ENCODE assay signal across 24 cellular contexts in the genomic region with DNA sequence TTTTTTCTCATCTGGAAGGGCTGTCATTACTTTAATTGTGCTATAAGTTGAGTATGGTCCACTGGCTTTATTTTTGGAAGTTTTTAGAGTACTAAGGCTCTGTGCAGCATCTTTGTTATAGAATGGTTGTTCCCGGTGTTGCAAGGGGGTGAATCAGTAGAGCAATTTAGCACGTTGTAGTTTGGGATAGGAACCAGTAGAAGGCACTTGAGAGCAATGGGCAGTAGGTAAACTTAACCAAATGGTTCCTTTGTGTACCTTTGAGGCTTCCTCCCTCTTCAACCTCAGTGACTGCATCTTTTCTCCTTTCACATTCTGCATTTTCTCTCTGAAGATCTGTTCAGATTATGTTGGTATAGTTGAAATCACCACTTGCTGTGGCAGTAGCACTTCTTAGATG.
"Had no signal": no experiment of that assay in that cellular context is flagged by ENCODE, and none has a peak within 500 bp of the region (broad histone marks: within the 10 kb centered on the region; RNA-seq: fewer than 3 reads in every experiment).

No MANE protein-coding gene starts in this region.

- ATAC-seq: HepG2, Right ventricle myocardium inferior had no signal

- FAIRE-seq: HepG2 had no signal

- H3K4me3 ChIP-seq: MG63, PC-9, Peyer's patch, SJCRH30, SK-N-MC had no signal

- H2AFZ ChIP-seq: PC-9 had no signal

- H3K36me3 ChIP-seq: MG63, Peyer's patch, SJCRH30 had no signal

- DNase-seq: IMR-90, Karpas-422, KG1, MG63, NCI-H1092, NCI-H1105 treated with DMSO at 0.1 percent for 48 hours, NCI-H1417 treated with DMSO at 0.1 percent for 48 hours, NCI-H146, NCI-H1694 treated with DMSO at 0.1 percent for 48 hours, NCI-H1930, NCI-H2081 treated with DMSO at 0.1 percent for 48 hours, NCI-H2171, NCI-H226, NCI-H446, NCI-H510A, NCI-H524 treated with DMSO at 0.1 percent for 48 hours, NCI-H774, PC-9, Peyer's patch, SHP77 treated with DMSO at 0.1 percent for 48 hours, SJCRH30 had no signal

- H3K9me3 ChIP-seq: MG63, Peyer's patch, SJCRH30 had no signal

- H3K4me2 ChIP-seq: PC-9 had no signal

- H3K4me1 ChIP-seq: Peyer's patch, SJCRH30 had no signal

- H3K27me3 ChIP-seq: MG63, Peyer's patch, SJCRH30 had no signal

- H3K27ac ChIP-seq: PC-9, Peyer's patch, SJCRH30, SK-N-MC had no signal
